11 cellular contexts compared by ENCODE assay signal in genomic region chr15:38398134-38398533, GRCh38. TPM values are rescaled to one million over a fixed set of nuclear protein-coding genes. Genes with fewer than 3 reads are reported as not detected.
A peak's percentile ranks its signal among the peaks of the same experiment; 100 is the strongest.
DNase-seq lines count a peak whose midpoint lies in the region; ATAC-seq and TF ChIP-seq lines count a peak whose summit lies in the region.
"Had no signal": no experiment of that assay in that cellular context is flagged by ENCODE, and none has a peak within 500 bp of the region (broad histone marks: within the 10 kb centered on the region; RNA-seq: fewer than 3 reads in every experiment).

No MANE protein-coding gene starts in this region.

- intact Hi-C loops in Panc1 (cut with micrococcal nuclease; ENCODE audit: unreplicated experiment), result no loop called here

- no peaks in the 10 kb centered on the region for H4K20me1 ChIP-seq in BLaER1 treated with 17β-estradiol and CSF1 and Interleukin-3, amounts not matched to agents 10 nM and 100 nM

- peaks cover 0 to 6% (median 0%) of the 10 kb centered on the region in 11 experiments; a peak in 1 of 22 replicates for H3K36me3 ChIP-seq in BLaER1 treated with 17β-estradiol and CSF1 and Interleukin-3, amounts not matched to agents 10 nM and 100 nM
- no peaks in the 10 kb centered on the region for H3K36me3 ChIP-seq in Panc1 (ENCODE audit: control insufficient read depth, insufficient read depth, low read length)

- no peaks in the 10 kb centered on the region for H3K27me3 ChIP-seq in BLaER1 treated with 17β-estradiol and CSF1 and Interleukin-3, amounts not matched to agents 10 nM and 100 nM
- H3K27me3 ChIP-seq in Panc1 (ENCODE audit: control insufficient read depth, insufficient read depth, low read length), result peaks cover 2% of the 10 kb centered on the region; the same call in 1 of the 2 replicates

- H3K4me1 Mint-ChIP-seq in osteocyte (ENCODE audit: unreplicated experiment), result peaks cover 25% of the 10 kb centered on the region

- H3K4me2 ChIP-seq in BLaER1 treated with 17β-estradiol and CSF1 and Interleukin-3, amounts not matched to agents 10 nM and 100 nM, result peak overlapping the region; percentile 13 to 78 (median 50); a peak in 21 of 22 replicates

- H3K4me3 Mint-ChIP-seq in osteocyte (ENCODE audit: unreplicated experiment), result no peak overlapping the region

- H3K9me3 Mint-ChIP-seq in osteocyte (ENCODE audit: unreplicated experiment), result peaks cover 6% of the 10 kb centered on the region

- H3K27ac ChIP-seq in BLaER1 treated with 17β-estradiol and CSF1 and Interleukin-3, amounts not matched to agents 10 nM and 100 nM, result peak overlapping the region in 4 of 11 experiments; percentile 3 to 34 (median 15); a peak in 5 of 22 replicates
- H3K27ac ChIP-seq in Panc1 (ENCODE audit: low read length), result no peak overlapping the region

- ATAC-seq in Panc1, result peak; percentile 66; the same call in 1 of the 2 replicates
- no peak for ATAC-seq in HG02938 (IDR thresholded peaks at IDR 0.05; ENCODE audit: unreplicated experiment)
- ATAC-seq in HG02571 (IDR thresholded peaks at IDR 0.05; ENCODE audit: unreplicated experiment), result no peak

- peaks cover 12 to 24% (median 15%) of the 10 kb centered on the region in 10 experiments; a peak in 19 of 20 replicates for H3K4me1 ChIP-seq in BLaER1 treated with 17β-estradiol and CSF1 and Interleukin-3, amounts not matched to agents 10 nM and 100 nM
- H3K4me1 ChIP-seq in Panc1 (ENCODE audit: control insufficient read depth, insufficient read depth, low read length), result no peaks in the 10 kb centered on the region

- H3K36me3 Mint-ChIP-seq in osteocyte (ENCODE audit: unreplicated experiment), result no peaks in the 10 kb centered on the region

- no peak overlapping the region for H3K4me3 ChIP-seq in BLaER1 treated with 17β-estradiol and CSF1 and Interleukin-3, amounts not matched to agents 10 nM and 100 nM
- no peak overlapping the region for H3K4me3 ChIP-seq in Panc1 (ENCODE audit: low read depth in 2 of 2, low read length in 2 of 2)
- no peak overlapping the region for H3K4me3 ChIP-seq in epithelial cell of esophagus (ENCODE audit: low read length)

- in situ Hi-C loops in Panc1 (cut with HindIII; ENCODE audit: low pct_unique_long_range_greater_than_20kb, low sequenced_read_pairs), result no loop called here

- H3K27ac Mint-ChIP-seq in osteocyte (ENCODE audit: unreplicated experiment), result peak overlapping the region; percentile 66

- POLR2A ChIA-PET in Panc1 (lab: Charles Lee), result no interaction called here

- no peaks in the 10 kb centered on the region for H3K27me3 Mint-ChIP-seq in osteocyte (ENCODE audit: unreplicated experiment)

- H3K9ac ChIP-seq in BLaER1 treated with 17β-estradiol and CSF1 and Interleukin-3, amounts not matched to agents 10 nM and 100 nM, result no peak overlapping the region

- H3K9me3 ChIP-seq in BLaER1 treated with 17β-estradiol and CSF1 and Interleukin-3, amounts not matched to agents 10 nM and 100 nM (replicated peaks in 1 of 11), result peaks cover 0 to 13% (median under 1%) of the 10 kb centered on the region in 11 experiments; a peak in 5 of 22 replicates
- H3K9me3 ChIP-seq in Panc1 (ENCODE audit: control insufficient read depth, insufficient read depth, low read depth, low read length), result no peaks in the 10 kb centered on the region

- TF ChIP-seq CTCF in Panc1 (IDR thresholded peaks at IDR 0.05), result no peak
- TF ChIP-seq CTCF in epithelial cell of esophagus (IDR thresholded peaks at IDR 0.05; ENCODE audit: insufficient read depth, low read depth, low read length, missing control alignments), result no peak
- no peak for TF ChIP-seq CTCF in osteocyte (IDR thresholded peaks at IDR 0.05)

- DNase-seq in Panc1 (ENCODE audit: low read depth, low spot score) (peak; percentile 63), epithelial cell of esophagus (ENCODE audit: low read depth) (peak; percentile 82), osteocyte (ENCODE audit: extremely low spot score, unreplicated experiment) (no peak), NAMALWA (ENCODE audit: low spot score) (no peak), GM19240 (ENCODE audit: insufficient read length, low spot score) (no peak)
- DNase-seq: activated naive CD4-positive, alpha-beta T cell; head of caudate nucleus; nucleus accumbens had no signal

- no TSS peak for BruUV-seq in Panc1 (replicated peaks; lab: Mats Ljungman, UMichigan)

- CTCF ChIA-PET in Panc1 (lab: Charles Lee), result interaction anchor here (0.5 kb wide), 1 partner anchor 285 kb away, joined by 5 read pairs; no protein-coding TSS in a partner anchor

RNA-seq across cellular contexts. Expression of gene FAM98B, which starts 55.8 kb away (rescaled TPM):
- total RNA-seq in Panc1 (2021; ENCODE audit: unreplicated experiment) (32.5 TPM), osteocyte (19.3 and 22.4 TPM in 2 replicates)
- 12.8 TPM for polyA plus RNA-seq in Panc1 (2012; ENCODE audit: insufficient read length)

Comparison
In these comparisons a context has a peak if more than half of its experiments do, and no peak if none do; other contexts are left out.
1. DNase-seq: peak in Panc1 (single experiment) and epithelial cell of esophagus (single experiment); none in osteocyte (single experiment), NAMALWA (single experiment) and GM19240 (single experiment).